In the genomic region with DNA sequence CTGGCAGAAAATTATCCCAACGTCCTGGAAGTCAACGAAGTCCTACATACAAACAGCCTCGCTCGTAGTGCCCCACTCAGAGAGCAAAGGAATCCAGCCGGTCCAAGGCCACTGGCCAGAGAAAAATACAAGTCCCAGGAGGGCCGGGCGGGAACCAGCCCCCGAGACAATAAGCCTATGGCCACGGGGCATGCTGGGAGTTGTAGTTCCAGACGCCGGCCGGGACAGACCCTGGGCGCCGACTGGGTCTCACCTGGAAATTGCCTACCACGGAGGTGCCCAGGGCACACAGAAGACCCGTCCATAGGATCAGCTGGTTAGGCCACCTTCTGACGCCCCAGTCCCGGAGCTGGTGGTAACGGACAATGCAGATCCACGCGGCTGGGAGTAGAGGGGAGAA, we compare ENCODE assay signal across 11 cellular contexts. TPM values are rescaled to one million over a fixed set of nuclear protein-coding genes. Genes with fewer than 3 reads are reported as not detected.
DNase-seq lines count a peak whose midpoint lies in the region; ATAC-seq, FAIRE-seq and TF ChIP-seq lines count a peak whose summit lies in the region.
"Had no signal": no experiment of that assay in that cellular context is flagged by ENCODE, and none has a peak within 500 bp of the region (broad histone marks: within the 10 kb centered on the region; RNA-seq: fewer than 3 reads in every experiment).

No MANE protein-coding gene starts in this region.

- no peaks in the 10 kb centered on the region for H3K79me2 ChIP-seq in GM12878 (ENCODE audit: control insufficient read depth, insufficient read depth, low read length)

- TF ChIP-seq POLR2A in GM12878 (IDR thresholded peaks at IDR 0.05; ENCODE audit: low read depth, low read length) = no peak

- TF ChIP-seq CTCF in GM12878 (IDR thresholded peaks at IDR 0.05 in 2 of 3, conservative IDR thresholded peaks at IDR 0.05 in 1 of 3; ENCODE audit: control insufficient read depth in 2 of 3, extremely low read depth in 1 of 3, insufficient read depth in 1 of 3, low read depth in 3 of 3, low read length in 3 of 3) = no peak
- no peak for TF ChIP-seq CTCF in MCF 10A (IDR thresholded peaks at IDR 0.05; ENCODE audit: unreplicated experiment)

- no peak overlapping the region for H3K4me3 Mint-ChIP-seq in activated T-cell treated with anti-CD3 and anti-CD28 coated beads, Interleukin-2, amount 50 U/mL, for 24 hours
- no peak overlapping the region for H3K4me3 Mint-ChIP-seq in MCF 10A (ENCODE audit: unreplicated experiment)
- H3K4me3 Mint-ChIP-seq: CD4-positive, CD25-positive, alpha-beta regulatory T cell had no signal

- TF ChIP-seq RAD21 in GM12878 (IDR thresholded peaks at IDR 0.05; ENCODE audit: insufficient read depth, low read depth, low read length) = no peak

- no peaks in the 10 kb centered on the region for H3K4me1 Mint-ChIP-seq in activated T-cell treated with anti-CD3 and anti-CD28 coated beads, Interleukin-2, amount 50 U/mL, for 24 hours (ENCODE audit: low read depth)
- peaks cover 6% of the 10 kb centered on the region for H3K4me1 Mint-ChIP-seq in MCF 10A (ENCODE audit: insufficient read depth, unreplicated experiment)
- H3K4me1 Mint-ChIP-seq: CD4-positive, CD25-positive, alpha-beta regulatory T cell had no signal

- in situ Hi-C loops in GM12878 (cut with MboI) = no loop called here

- BruUV-seq in GM12878 (replicated peaks; lab: Mats Ljungman, UMichigan) = no TSS peak
- no TSS peak for BruUV-seq in MCF 10A (replicated peaks; lab: Mats Ljungman, UMichigan)

- no peaks in the 10 kb centered on the region for H3K27me3 Mint-ChIP-seq in activated T-cell treated with anti-CD3 and anti-CD28 coated beads, Interleukin-2, amount 50 U/mL, for 24 hours
- peaks cover 27% of the 10 kb centered on the region for H3K27me3 Mint-ChIP-seq in MCF 10A (ENCODE audit: insufficient read depth, unreplicated experiment)

- H3K36me3 Mint-ChIP-seq in activated T-cell treated with anti-CD3 and anti-CD28 coated beads, Interleukin-2, amount 50 U/mL, for 24 hours (ENCODE audit: low read depth) = no peaks in the 10 kb centered on the region
- no peaks in the 10 kb centered on the region for H3K36me3 Mint-ChIP-seq in MCF 10A (ENCODE audit: insufficient read depth, unreplicated experiment)
- H3K36me3 Mint-ChIP-seq: CD4-positive, CD25-positive, alpha-beta regulatory T cell had no signal

- ATAC-seq in GM12878 (peak; percentile 75), GM21423 (IDR thresholded peaks at IDR 0.05; ENCODE audit: unreplicated experiment) (no peak)

- H3K9me3 Mint-ChIP-seq in activated T-cell treated with anti-CD3 and anti-CD28 coated beads, Interleukin-2, amount 50 U/mL, for 24 hours = no peaks in the 10 kb centered on the region
- no peaks in the 10 kb centered on the region for H3K9me3 Mint-ChIP-seq in MCF 10A (ENCODE audit: unreplicated experiment)
- H3K9me3 Mint-ChIP-seq: CD4-positive, CD25-positive, alpha-beta regulatory T cell had no signal

- no peaks in the 10 kb centered on the region for H3K27me3 ChIP-seq in GM12878 (replicated peaks in 1 of 2; ENCODE audit: control insufficient read depth in 2 of 2, insufficient read depth in 2 of 2, low read length in 1 of 2)

- intact Hi-C loops in GM12878 (cut with micrococcal nuclease; ENCODE audit: unreplicated experiment) = no loop called here
- intact Hi-C loops in MCF 10A (cut with micrococcal nuclease) = no loop called here

- no peaks in the 10 kb centered on the region for H3K36me3 ChIP-seq in GM12878 (ENCODE audit: control insufficient read depth in 2 of 2, insufficient read depth in 2 of 2, low read length in 1 of 2)

- no peak for TF ChIP-seq EP300 in GM12878 (IDR thresholded peaks at IDR 0.05; ENCODE audit: borderline replicate concordance in 1 of 2, control insufficient read depth in 1 of 2, low read depth in 2 of 2, low read length in 2 of 2)

- CTCF ChIA-PET in GM12878 (lab: Yijun Ruan, JAX) (no interaction called here), MCF 10A (lab: Yijun Ruan, JAX) (interaction anchor here (0.6 to 7.6 kb wide), 3 partner anchors 18 to 225 kb away, joined by 3 to 58 read pairs (median 6); no protein-coding TSS in a partner anchor)

- 24% methylated on average over 21 of the region's 21 CpGs for WGBS in GM12878 (ENCODE audit: insufficient coverage, insufficient replicate concordance, low lambda C conversion rate, missing lambda C conversion rate)

- H3K4me3 ChIP-seq in GM12878 = no peak overlapping the region

- H3K27ac ChIP-seq in GM12878 (ENCODE audit: control insufficient read depth, insufficient read depth) = no peak overlapping the region

- POLR2A ChIA-PET in GM12878 (lab: Charles Lee) (interaction anchor here (0.5 kb wide), 1 partner anchor 76 kb away, joined by 5 read pairs; no protein-coding TSS in a partner anchor), MCF 10A (lab: Yijun Ruan, JAX) (no interaction called here)

- SMC1A ChIA-PET in GM12878 (lab: Charles Lee; ENCODE audit: uncharacterized antibody, unreplicated experiment) = no interaction called here

- no peak for FAIRE-seq in GM12878 (lab: Jason Lieb, UNC)

- H4K20me1 ChIP-seq in GM12878 (ENCODE audit: control insufficient read depth, insufficient read depth) = no peaks in the 10 kb centered on the region

- no peak overlapping the region for H2AFZ ChIP-seq in GM12878 (ENCODE audit: control insufficient read depth, low read depth, low read length)

- H3K9me3 ChIP-seq in GM12878 (replicated peaks; ENCODE audit: control insufficient read depth, insufficient read depth, low read length) = no peaks in the 10 kb centered on the region

- no peak overlapping the region for H3K27ac Mint-ChIP-seq in activated T-cell treated with anti-CD3 and anti-CD28 coated beads, Interleukin-2, amount 50 U/mL, for 24 hours
- H3K27ac Mint-ChIP-seq in MCF 10A (ENCODE audit: low read depth, unreplicated experiment) = no peak overlapping the region
- H3K27ac Mint-ChIP-seq: CD4-positive, CD25-positive, alpha-beta regulatory T cell had no signal

- DNase-seq in 8988T = peak; percentile 81
- peak; percentile 6 for DNase-seq in HCEC 1CT
- DNase-seq in GM12878 (ENCODE audit: low read depth, low spot score) = no peak
- DNase-seq in iPS-NIHi11 (ENCODE audit: low spot score) = peak; percentile 94
- no peak for DNase-seq in activated T-cell treated with anti-CD3 and anti-CD28 coated beads, Interleukin-2, amount 50 U/mL, for 24 hours
- no peak for DNase-seq in activated CD4-positive, alpha-beta T cell treated with anti-CD3 and anti-CD28 coated beads, Interleukin-2, amount 50 U/mL, for 1 hour
- no peak for DNase-seq in MCF 10A (ENCODE audit: unreplicated experiment)
- DNase-seq: CD4-positive, CD25-positive, alpha-beta regulatory T cell; NCI-H1048 had no signal

- no peak overlapping the region for H3K9ac ChIP-seq in GM12878 (ENCODE audit: control insufficient read depth, insufficient read depth, low read length)

- RAD21 ChIA-PET in GM12878 (lab: Charles Lee; ENCODE audit: unreplicated experiment) = interaction anchor here (0.6 kb wide), 1 partner anchor 121 kb away, joined by 4 read pairs; no protein-coding TSS in a partner anchor

- H3K4me1 ChIP-seq in GM12878 (ENCODE audit: control insufficient read depth, insufficient read depth, low read length) = no peaks in the 10 kb centered on the region

- no peak overlapping the region for H3K4me2 ChIP-seq in GM12878 (ENCODE audit: control insufficient read depth, insufficient read depth)

RNA-seq across cellular contexts. Expression of a gene that starts 5.4 kb away (rescaled TPM):
- total RNA-seq in GM12878 (2013; cell fraction: nucleolus; rRNA removed) = 0.65 TPM in 1 of 2 replicates, not detected in the other
- not detected in 2 replicates for total RNA-seq in GM12878 (2014; rRNA removed)
- not detected in 2 replicates for total RNA-seq in GM12878 (2014; rRNA removed; fragmentation: Illumina TruSeq; extraction: Trizol)
- total RNA-seq in GM12878 (2021) = 0.23 TPM in 1 of 2 replicates, not detected in the other
- polyA plus RNA-seq in GM12878 (2011; ENCODE audit: low read depth) = not detected
- not detected in 2 replicates for polyA plus RNA-seq in GM12878 (2011; rRNA removed)
- polyA plus RNA-seq in GM12878 (2011; cell fraction: cytosol; rRNA removed) = 0.27 TPM in 1 of 2 replicates, not detected in the other
- 0.21 TPM in 1 of 2 replicates, not detected in the other for polyA plus RNA-seq in GM12878 (2011; cell fraction: nucleus; rRNA removed)
- polyA plus RNA-seq in GM12878 (2012) = 0.17 TPM in 1 of 2 replicates, not detected in the other
- polyA plus RNA-seq in GM12878 (2014; fragmentation: Illumina TruSeq; extraction: Trizol) = not detected in 2 replicates
- polyA plus RNA-seq in GM12878 (2014; fragmentation: Nextera tagmentation; extraction: Ambion mirVana) = not detected
- polyA plus RNA-seq in GM12878 (2014; rRNA removed) = 0.09 TPM in 1 of 2 replicates, not detected in the other
- polyA plus RNA-seq in GM12878 (2016; fragmentation: Nextera tagmentation; extraction: Ambion mirVana) = under 1 TPM; 0.16 to 0.19 TPM
- not detected in 2 replicates for polyA minus RNA-seq in GM12878 (2011; rRNA and poly(A)+ RNA removed)
- not detected in 2 replicates for polyA minus RNA-seq in GM12878 (2011; cell fraction: cytosol; rRNA and poly(A)+ RNA removed)
- not detected in 2 replicates for polyA minus RNA-seq in GM12878 (2011; cell fraction: nucleus; rRNA and poly(A)+ RNA removed)
- total RNA-seq in MCF 10A (2022) = not detected in 2 replicates
- total RNA-seq: glomerular endothelial cell had no signal
- polyA plus RNA-seq: CD4-positive, CD25-positive, alpha-beta regulatory T cell had no signal

RNA-seq across cellular contexts. Expression of a gene that starts 19.9 kb away (rescaled TPM):
- total RNA-seq in GM12878 (2013; cell fraction: nucleolus; rRNA removed) = 51.9 and 53.5 TPM in 2 replicates
- total RNA-seq in GM12878 (2014; rRNA removed) (6.8 and 7.7 TPM in 2 replicates), GM12878 (2014; rRNA removed; fragmentation: Illumina TruSeq; extraction: Trizol) (2.4 and 3.7 TPM in 2 replicates), GM12878 (2021) (13.2 and 15.8 TPM in 2 replicates), MCF 10A (2022) (12.9 and 16.8 TPM in 2 replicates)
- 2.4 TPM for polyA plus RNA-seq in GM12878 (2011; ENCODE audit: low read depth)
- polyA plus RNA-seq in GM12878 (2011; rRNA removed) (5.7 and 9.3 TPM in 2 replicates), GM12878 (2014; fragmentation: Illumina TruSeq; extraction: Trizol) (1.3 and 2.3 TPM in 2 replicates), GM12878 (2014; fragmentation: Nextera tagmentation; extraction: Ambion mirVana) (under 1 TPM in 1 of 2 experiments, not detected in 1; 0.20 TPM), GM12878 (2014; rRNA removed) (10.5 and 11.9 TPM in 2 replicates), GM12878 (2016; fragmentation: Nextera tagmentation; extraction: Ambion mirVana) (1 to 10 TPM; 4.1 to 4.3 TPM)
- 11.5 and 16.8 TPM in 2 replicates for polyA plus RNA-seq in GM12878 (2011; cell fraction: cytosol; rRNA removed)
- polyA plus RNA-seq in GM12878 (2011; cell fraction: nucleus; rRNA removed) = 52.7 and 62.4 TPM in 2 replicates
- 13.4 and 14.4 TPM in 2 replicates for polyA plus RNA-seq in GM12878 (2012)
- 5.7 and 13.2 TPM in 2 replicates for polyA minus RNA-seq in GM12878 (2011; rRNA and poly(A)+ RNA removed)
- polyA minus RNA-seq in GM12878 (2011; cell fraction: cytosol; rRNA and poly(A)+ RNA removed) = 4.9 and 10.4 TPM in 2 replicates
- polyA minus RNA-seq in GM12878 (2011; cell fraction: nucleus; rRNA and poly(A)+ RNA removed) = 18.5 and 26.7 TPM in 2 replicates

RNA-seq across cellular contexts. Expression of a gene that starts 34.7 kb away (rescaled TPM):
- not detected in 2 replicates for total RNA-seq in GM12878 (2013; cell fraction: nucleolus; rRNA removed)
- total RNA-seq in GM12878 (2014; rRNA removed) (not detected in 2 replicates), GM12878 (2014; rRNA removed; fragmentation: Illumina TruSeq; extraction: Trizol) (not detected in 2 replicates), GM12878 (2021) (not detected in 2 replicates), MCF 10A (2022) (0.33 and 0.93 TPM in 2 replicates)
- polyA plus RNA-seq in GM12878 (2011; ENCODE audit: low read depth) = 0.20 TPM
- polyA plus RNA-seq in GM12878 (2011; rRNA removed) (0.09 TPM in 1 of 2 replicates, not detected in the other), GM12878 (2014; fragmentation: Illumina TruSeq; extraction: Trizol) (not detected in 2 replicates), GM12878 (2014; fragmentation: Nextera tagmentation; extraction: Ambion mirVana) (under 1 TPM; 0.05 to 0.07 TPM), GM12878 (2014; rRNA removed) (0.06 and 0.14 TPM in 2 replicates), GM12878 (2016; fragmentation: Nextera tagmentation; extraction: Ambion mirVana) (under 1 TPM in 1 of 2 experiments, not detected in 1; 0.08 TPM)
- not detected in 2 replicates for polyA plus RNA-seq in GM12878 (2011; cell fraction: cytosol; rRNA removed)
- 2.2 and 2.4 TPM in 2 replicates for polyA plus RNA-seq in GM12878 (2011; cell fraction: nucleus; rRNA removed)
- polyA plus RNA-seq in GM12878 (2012) = 0.11 and 0.15 TPM in 2 replicates
- polyA minus RNA-seq in GM12878 (2011; rRNA and poly(A)+ RNA removed) = not detected in 2 replicates
- polyA minus RNA-seq in GM12878 (2011; cell fraction: cytosol; rRNA and poly(A)+ RNA removed) = not detected in 2 replicates
- not detected in 2 replicates for polyA minus RNA-seq in GM12878 (2011; cell fraction: nucleus; rRNA and poly(A)+ RNA removed)
- total RNA-seq: glomerular endothelial cell had no signal
- polyA plus RNA-seq: CD4-positive, CD25-positive, alpha-beta regulatory T cell had no signal

RNA-seq across cellular contexts. Expression of a gene that starts 36.0 kb away (rescaled TPM):
- 2.4 TPM in 1 of 2 replicates, not detected in the other for total RNA-seq in GM12878 (2013; cell fraction: nucleolus; rRNA removed)
- 0.23 TPM in 1 of 2 replicates, not detected in the other for total RNA-seq in GM12878 (2014; rRNA removed)
- total RNA-seq in GM12878 (2014; rRNA removed; fragmentation: Illumina TruSeq; extraction: Trizol) = not detected in 2 replicates
- 0.33 and 0.53 TPM in 2 replicates for total RNA-seq in GM12878 (2021)
- not detected for polyA plus RNA-seq in GM12878 (2011; ENCODE audit: low read depth)
- polyA plus RNA-seq in GM12878 (2011; rRNA removed) = 0.43 and 0.76 TPM in 2 replicates
- 0.67 and 0.70 TPM in 2 replicates for polyA plus RNA-seq in GM12878 (2011; cell fraction: cytosol; rRNA removed)
- polyA plus RNA-seq in GM12878 (2011; cell fraction: nucleus; rRNA removed) = 6.2 and 6.7 TPM in 2 replicates
- 0.67 and 0.88 TPM in 2 replicates for polyA plus RNA-seq in GM12878 (2012)
- polyA plus RNA-seq in GM12878 (2014; fragmentation: Illumina TruSeq; extraction: Trizol) = 0.03 TPM in 1 of 2 replicates, not detected in the other
- not detected for polyA plus RNA-seq in GM12878 (2014; fragmentation: Nextera tagmentation; extraction: Ambion mirVana)
- 0.26 TPM in 1 of 2 replicates, not detected in the other for polyA plus RNA-seq in GM12878 (2014; rRNA removed)
- polyA plus RNA-seq in GM12878 (2016; fragmentation: Nextera tagmentation; extraction: Ambion mirVana) = under 1 TPM in 1 of 2 experiments, not detected in 1; 0.25 TPM
- polyA minus RNA-seq in GM12878 (2011; rRNA and poly(A)+ RNA removed) = 0.37 and 0.62 TPM in 2 replicates
- not detected in 2 replicates for polyA minus RNA-seq in GM12878 (2011; cell fraction: cytosol; rRNA and poly(A)+ RNA removed)
- polyA minus RNA-seq in GM12878 (2011; cell fraction: nucleus; rRNA and poly(A)+ RNA removed) = 1.6 and 1.9 TPM in 2 replicates
- 3.8 and 5.1 TPM in 2 replicates for total RNA-seq in MCF 10A (2022)
- polyA plus RNA-seq: CD4-positive, CD25-positive, alpha-beta regulatory T cell had no signal

RNA-seq across cellular contexts. Expression of a gene that starts 39.9 kb away (rescaled TPM):
- total RNA-seq in GM12878 (2013; cell fraction: nucleolus; rRNA removed) = 1.9 and 4.7 TPM in 2 replicates
- total RNA-seq in GM12878 (2014; rRNA removed) (21.4 and 31.5 TPM in 2 replicates), GM12878 (2014; rRNA removed; fragmentation: Illumina TruSeq; extraction: Trizol) (11.9 and 12.3 TPM in 2 replicates), GM12878 (2021) (35.5 and 35.9 TPM in 2 replicates), MCF 10A (2022) (49.2 and 53.1 TPM in 2 replicates)
- 5.7 TPM for polyA plus RNA-seq in GM12878 (2011; ENCODE audit: low read depth)
- polyA plus RNA-seq in GM12878 (2011; rRNA removed) (6.3 and 18.3 TPM in 2 replicates), GM12878 (2014; fragmentation: Illumina TruSeq; extraction: Trizol) (1.2 and 7.2 TPM in 2 replicates), GM12878 (2014; fragmentation: Nextera tagmentation; extraction: Ambion mirVana) (1 to 10 TPM in 1 of 2 experiments, under 1 TPM in 1; 0.18 to 1.3 TPM), GM12878 (2014; rRNA removed) (27.7 and 39.0 TPM in 2 replicates), GM12878 (2016; fragmentation: Nextera tagmentation; extraction: Ambion mirVana) (10 to 100 TPM; 77.0 to 83.3 TPM)
- polyA plus RNA-seq in GM12878 (2011; cell fraction: cytosol; rRNA removed) = 30.5 and 53.0 TPM in 2 replicates
- 26.1 and 41.3 TPM in 2 replicates for polyA plus RNA-seq in GM12878 (2011; cell fraction: nucleus; rRNA removed)
- polyA plus RNA-seq in GM12878 (2012) = 12.6 and 15.9 TPM in 2 replicates
- polyA minus RNA-seq in GM12878 (2011; rRNA and poly(A)+ RNA removed) = 8.8 and 15.3 TPM in 2 replicates
- 16.3 and 19.3 TPM in 2 replicates for polyA minus RNA-seq in GM12878 (2011; cell fraction: cytosol; rRNA and poly(A)+ RNA removed)
- polyA minus RNA-seq in GM12878 (2011; cell fraction: nucleus; rRNA and poly(A)+ RNA removed) = 2.8 and 8.1 TPM in 2 replicates

Comparison
In these comparisons a context has a peak if more than half of its experiments do, and no peak if none do; other contexts are left out.
1. DNase-seq: peak in 8988T (single experiment), HCEC 1CT (single experiment) and iPS-NIHi11 (single experiment); none in GM12878 (single experiment), activated T-cell treated with anti-CD3 and anti-CD28 coated beads, Interleukin-2, amount 50 U/mL, for 24 hours (single experiment), activated CD4-positive, alpha-beta T cell treated with anti-CD3 and anti-CD28 coated beads, Interleukin-2, amount 50 U/mL, for 1 hour (single experiment) and MCF 10A (single experiment).